Comparison of ENCODE assay signal across 14 cellular contexts in genomic region chr6:121835662-121836061, GRCh38.
DNase-seq lines count a peak whose midpoint lies in the region; ATAC-seq, FAIRE-seq and TF ChIP-seq lines count a peak whose summit lies in the region.
"Had no signal": no experiment of that assay in that cellular context is flagged by ENCODE, and none has a peak within 500 bp of the region (broad histone marks: within the 10 kb centered on the region; RNA-seq: fewer than 3 reads in every experiment).

No MANE protein-coding gene starts in this region.

- TF ChIP-seq EP300 in HepG2 (IDR thresholded peaks at IDR 0.05; ENCODE audit: low read depth in 2 of 2, low read length in 2 of 2) (no peak), HepG2 (CRISPR knock-in tag; IDR thresholded peaks at IDR 0.05; ENCODE audit: borderline replicate concordance) (no peak)

- H3K79me2 ChIP-seq in HepG2 (ENCODE audit: insufficient read depth, low read length) (no peaks in the 10 kb centered on the region), hepatocyte (no peaks in the 10 kb centered on the region), mesendoderm (ENCODE audit: control insufficient read depth, insufficient read depth, low read length) (no peaks in the 10 kb centered on the region)

- no peak for ATAC-seq in HepG2
- no peak for ATAC-seq in right lobe of liver

- intact Hi-C loops in HepG2 (cut with micrococcal nuclease; ENCODE audit: unreplicated experiment) (no loop called here), right lobe of liver (cut with DNase I) (no loop called here)

- in situ Hi-C loops in HepG2 (cut with HindIII; ENCODE audit: extremely low pct_ligation_motif_present, low pct_unique_long_range_greater_than_20kb) = no loop called here

- BruUV-seq in HepG2 (replicated peaks; lab: Mats Ljungman, UMichigan) = no TSS peak

- H3K27ac ChIP-seq in HepG2 (ENCODE audit: extremely low read length, insufficient read depth, low read length) (no peak overlapping the region), right lobe of liver (no peak overlapping the region), hepatocyte (peak overlapping the region; percentile 9), mesendoderm (ENCODE audit: low read depth, low read length) (no peak overlapping the region)
- H3K27ac ChIP-seq: GM23248 had no signal

- H3K9me3 ChIP-seq in HepG2 (ENCODE audit: low read length) (no peaks in the 10 kb centered on the region), right lobe of liver (no peaks in the 10 kb centered on the region), hepatocyte (ENCODE audit: low read depth) (no peaks in the 10 kb centered on the region)

- H4K20me1 ChIP-seq in HepG2 (ENCODE audit: insufficient read depth, low read length) (no peaks in the 10 kb centered on the region), hepatocyte (ENCODE audit: insufficient read depth, poor library complexity, severe bottlenecking) (no peaks in the 10 kb centered on the region)

- H3K4me3 ChIP-seq in HepG2 (replicated peaks in 1 of 3; ENCODE audit: insufficient read depth in 1 of 3, low read depth in 2 of 3, low read length in 3 of 3) (no peak overlapping the region), right lobe of liver (no peak overlapping the region), hepatocyte (no peak overlapping the region), mesendoderm (ENCODE audit: low read length) (no peak overlapping the region)
- H3K4me3 ChIP-seq: GM23248 had no signal

- TF ChIP-seq RAD21 in HepG2 (CRISPR knock-in tag; IDR thresholded peaks at IDR 0.05) = no peak

- POLR2A ChIA-PET in HepG2 (lab: Yijun Ruan, JAX) = no interaction called here

- H3K36me3 ChIP-seq in HepG2 (replicated peaks in 1 of 2; ENCODE audit: control insufficient read depth in 1 of 2, insufficient read depth in 2 of 2, low read length in 2 of 2) (no peaks in the 10 kb centered on the region), right lobe of liver (no peaks in the 10 kb centered on the region), hepatocyte (replicated peaks; ENCODE audit: insufficient read depth, low read depth) (no peaks in the 10 kb centered on the region), mesendoderm (ENCODE audit: control insufficient read depth, insufficient read depth, low read length) (no peaks in the 10 kb centered on the region)

- H3K79me1 ChIP-seq in mesendoderm (ENCODE audit: low read length) = no peaks in the 10 kb centered on the region

- H3K4me1 ChIP-seq in HepG2 (ENCODE audit: insufficient read depth, low read length) (no peaks in the 10 kb centered on the region), right lobe of liver (no peaks in the 10 kb centered on the region), hepatocyte (ENCODE audit: insufficient read depth) (peaks cover 8% of the 10 kb centered on the region), mesendoderm (ENCODE audit: control insufficient read depth, low read depth, low read length) (no peaks in the 10 kb centered on the region)

- H2BK5ac ChIP-seq in mesendoderm (ENCODE audit: low read length) = no peak overlapping the region

- H3K23ac ChIP-seq in mesendoderm (ENCODE audit: low read length) = no peak overlapping the region

- DNase-seq in HepG2 (ENCODE audit: low spot score) = no peak
- DNase-seq in right lobe of liver = no peak
- DNase-seq in hepatocyte (ENCODE audit: low spot score) = peak; percentile 60
- peak; percentile 60 for DNase-seq in mesendoderm
- DNase-seq in OCI-M2 (lab: John Stamatoyannopoulos, UW; ENCODE audit: unreplicated experiment) = no peak
- no peak for DNase-seq in ureter (ENCODE audit: low spot score)
- DNase-seq in activated CD4-positive, alpha-beta T cell treated with anti-CD3 and anti-CD28 coated beads for 1 hour = no peak
- DNase-seq: C1 segment of cervical spinal cord; Calu3; CD4-positive, alpha-beta T cell; DMS 273 treated with DMSO at 0.1 percent for 48 hours; GM23248; H7 had no signal

- FAIRE-seq in HepG2 (lab: Jason Lieb, UNC) = no peak
- FAIRE-seq: A204.1 had no signal

- no peak overlapping the region for H3K56ac ChIP-seq in mesendoderm (ENCODE audit: low read length)

- TF ChIP-seq CTCF in HepG2 (CRISPR knock-in tag; IDR thresholded peaks at IDR 0.05) = no peak
- TF ChIP-seq CTCF in right lobe of liver (IDR thresholded peaks at IDR 0.05) = no peak
- no peak for TF ChIP-seq CTCF in hepatocyte (IDR thresholded peaks at IDR 0.05; ENCODE audit: poor library complexity)

- CTCF ChIA-PET in HepG2 (lab: Yijun Ruan, JAX; ENCODE audit: low intra/inter-chr PET ratio, low total read pairs) = no interaction called here

- H2BK15ac ChIP-seq in mesendoderm (replicated peaks; ENCODE audit: low read depth) = no peak overlapping the region

- H3K9me2 ChIP-seq in hepatocyte (replicated peaks; ENCODE audit: insufficient read depth) = no peaks in the 10 kb centered on the region

- no peak overlapping the region for H4K5ac ChIP-seq in mesendoderm (ENCODE audit: low read length)

- WGBS in HepG2 (ENCODE audit: low lambda C conversion rate) = 15% methylated on average over 2 of the region's 2 CpGs
- WGBS in right lobe of liver (ENCODE audit: insufficient coverage, low coverage, low lambda C conversion rate, missing lambda C conversion rate) = 63% methylated on average over 2 of the region's 2 CpGs
- 67% methylated on average over 2 of the region's 2 CpGs for WGBS in hepatocyte (ENCODE audit: low lambda C conversion rate, missing lambda C conversion rate)
- WGBS in mesendoderm (ENCODE audit: extremely low coverage, insufficient coverage, low lambda C conversion rate) = no CpG with 5 or more reads among the region's 2 CpGs

- H3K4me2 ChIP-seq in HepG2 (ENCODE audit: low read depth, low read length) (no peak overlapping the region), hepatocyte (no peak overlapping the region), mesendoderm (ENCODE audit: low read length) (no peak overlapping the region)

- TF ChIP-seq POLR2A in HepG2 (IDR thresholded peaks at IDR 0.05; ENCODE audit: insufficient read depth in 1 of 2, low read depth in 2 of 2, low read length in 2 of 2) (no peak), right lobe of liver (IDR thresholded peaks at IDR 0.05) (no peak)

- H4K8ac ChIP-seq in mesendoderm (ENCODE audit: low read depth, low read length) = no peak overlapping the region

- H3K9ac ChIP-seq in HepG2 (ENCODE audit: insufficient read depth, low read depth, low read length) = no peak overlapping the region
- no peak overlapping the region for H3K9ac ChIP-seq in mesendoderm (ENCODE audit: low read length)
- H3K9ac ChIP-seq: GM23248 had no signal

- no peaks in the 10 kb centered on the region for H3K27me3 ChIP-seq in HepG2 (ENCODE audit: control insufficient read depth in 1 of 2, insufficient read depth in 2 of 2, low read length in 2 of 2)
- H3K27me3 ChIP-seq in right lobe of liver = no peaks in the 10 kb centered on the region
- no peaks in the 10 kb centered on the region for H3K27me3 ChIP-seq in hepatocyte
- no peaks in the 10 kb centered on the region for H3K27me3 ChIP-seq in mesendoderm (ENCODE audit: insufficient read depth, low read length, poor library complexity)

- no peak overlapping the region for H2AFZ ChIP-seq in HepG2 (ENCODE audit: low read length)
- H2AFZ ChIP-seq in hepatocyte = no peak overlapping the region
- H2AFZ ChIP-seq: GM23248 had no signal

- no peak overlapping the region for H2AK5ac ChIP-seq in mesendoderm (ENCODE audit: low read length)

- H3K4ac ChIP-seq in mesendoderm (ENCODE audit: low read depth, low read length) = no peak overlapping the region

- H3K18ac ChIP-seq in mesendoderm (ENCODE audit: low read length) = no peak overlapping the region

- H2BK120ac ChIP-seq in mesendoderm (ENCODE audit: low read depth, low read length) = no peak overlapping the region

TF ChIP-seq in HepG2, 621 proteins besides CTCF, POLR2A, EP300 and RAD21:
- TF ChIP-seq ATF7 (IDR thresholded peaks at IDR 0.05) (0 out of 2 replicates have a peak, but pooled peaks have one; percentile 4), ATF7 (CRISPR knock-in tag; IDR thresholded peaks at IDR 0.05) (no peak), RCOR2 (CRISPR knock-in tag; IDR thresholded peaks at IDR 0.05) (no peak)

Comparison
In these comparisons a context has a peak if more than half of its experiments do, and no peak if none do; other contexts are left out.
1. DNase-seq: peak in hepatocyte (single experiment) and mesendoderm (single experiment); none in HepG2 (single experiment), right lobe of liver (0 of 3), OCI-M2 (single experiment), ureter (single experiment) and activated CD4-positive, alpha-beta T cell treated with anti-CD3 and anti-CD28 coated beads for 1 hour (single experiment).